Comparison of ENCODE assay signal across 12 cellular contexts in the genomic region with DNA sequence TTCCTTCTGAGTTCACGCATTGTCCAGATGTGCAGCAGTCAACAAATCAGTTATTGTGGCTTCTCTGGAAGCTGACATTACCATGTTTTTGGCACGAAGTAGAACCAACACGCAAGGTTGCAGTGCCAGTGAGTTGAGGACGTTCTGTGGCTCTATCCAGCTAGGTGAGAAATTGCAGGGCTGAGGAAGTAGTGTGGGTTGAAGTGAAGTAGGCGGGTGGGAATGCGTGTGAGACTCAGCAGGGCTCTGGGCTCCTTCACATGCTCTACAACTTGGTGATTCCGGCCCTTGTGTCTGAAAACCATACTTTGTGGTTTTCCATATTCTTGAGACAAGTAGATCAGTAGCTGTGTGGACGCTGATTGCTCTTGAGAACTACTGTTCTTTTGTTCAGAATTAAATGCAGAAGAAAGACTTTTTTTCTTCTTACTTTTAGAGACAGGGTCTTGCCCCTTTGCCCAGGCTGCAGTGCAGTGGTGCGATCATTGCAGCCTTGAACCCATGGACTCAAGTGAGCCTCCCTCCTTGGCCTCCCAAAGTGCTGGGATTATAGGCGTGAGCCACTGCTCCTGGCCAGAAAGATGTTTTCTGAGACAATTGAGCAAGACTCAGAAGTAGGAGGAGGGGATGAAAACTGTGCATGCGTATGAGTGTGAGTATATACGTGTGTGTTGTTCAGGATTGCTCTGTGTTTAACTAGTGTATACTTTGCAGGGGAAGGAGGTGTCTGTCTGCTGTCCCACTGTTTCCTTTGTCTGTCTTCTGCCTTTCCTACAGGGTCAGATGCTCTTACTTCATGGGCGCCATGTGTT. TPM values are rescaled to one million over a fixed set of nuclear protein-coding genes. Genes with fewer than 3 reads are reported as not detected.
DNase-seq lines count a peak whose midpoint lies in the region; TF ChIP-seq lines count a peak whose summit lies in the region.
"Had no signal": no experiment of that assay in that cellular context is flagged by ENCODE, and none has a peak within 500 bp of the region (broad histone marks: within the 10 kb centered on the region; RNA-seq: fewer than 3 reads in every experiment).

No MANE protein-coding gene starts in this region.

- H3K4me3 ChIP-seq in HAP-1 (no peak overlapping the region), hepatocyte (no peak overlapping the region)

- no peaks in the 10 kb centered on the region for H3K9me3 ChIP-seq in HAP-1
- H3K9me3 ChIP-seq in hepatocyte (ENCODE audit: low read depth) = no peaks in the 10 kb centered on the region

- H3K9me2 ChIP-seq in hepatocyte (replicated peaks; ENCODE audit: insufficient read depth) = no peaks in the 10 kb centered on the region

- no peak overlapping the region for H3K27ac ChIP-seq in hepatocyte
- H3K27ac ChIP-seq: epithelial cell of prostate had no signal

- H3K36me3 ChIP-seq in HAP-1 (replicated peaks) = no peaks in the 10 kb centered on the region
- no peaks in the 10 kb centered on the region for H3K36me3 ChIP-seq in hepatocyte (replicated peaks; ENCODE audit: insufficient read depth, low read depth)

- no peak overlapping the region for H2AFZ ChIP-seq in hepatocyte

- peaks cover 55% of the 10 kb centered on the region for H3K4me1 Mint-ChIP-seq in dendritic cell treated with granulocyte-macrophage colony-stimulating factor and Interleukin-4, amounts not matched to agents 40 ng/mL and 50 ng/mL, for 4 days (ENCODE audit: low read depth)

- no peaks in the 10 kb centered on the region for H3K27me3 ChIP-seq in HAP-1 (ENCODE audit: low read depth)
- no peaks in the 10 kb centered on the region for H3K27me3 ChIP-seq in hepatocyte

- TF ChIP-seq CTCF in hepatocyte (IDR thresholded peaks at IDR 0.05; ENCODE audit: poor library complexity) = no peak

- H4K20me1 ChIP-seq in hepatocyte (ENCODE audit: insufficient read depth, poor library complexity, severe bottlenecking) = peaks cover 79% of the 10 kb centered on the region

- peak; percentile 59 for DNase-seq in activated CD4-positive, alpha-beta T cell treated with anti-CD3 and anti-CD28 coated beads for 48 hours
- no peak for DNase-seq in activated CD4-positive, alpha-beta T cell treated with anti-CD3 and anti-CD28 coated beads, Interleukin-2, amount 50 U/mL, for 1 hour
- DNase-seq in Kasumi-1 (lab: John Stamatoyannopoulos, UW) = peak; percentile 23 to 46
- DNase-seq in stimulated activated naive CD4-positive, alpha-beta T cell treated with Interleukin-2 at 50 U/mL for 16 hours (lab: John Stamatoyannopoulos, UW) = peak; percentile 36
- no peak for DNase-seq in NCI-H128 (lab: John Stamatoyannopoulos, UW; ENCODE audit: unreplicated experiment)
- no peak for DNase-seq in HAP-1 (ENCODE audit: low spot score in 2 of 2)
- no peak for DNase-seq in hepatocyte (ENCODE audit: low spot score)
- DNase-seq: ACHN, left ventricle myocardium superior, NCI-H524 had no signal

- H3K36me3 Mint-ChIP-seq in dendritic cell treated with granulocyte-macrophage colony-stimulating factor and Interleukin-4, amounts not matched to agents 40 ng/mL and 50 ng/mL, for 4 days (ENCODE audit: low read depth) = peaks cover 11% of the 10 kb centered on the region

- in situ Hi-C loops in HAP-1 (cut with MboI; ENCODE audit: low sequenced_read_pairs) = no loop called here

- peak overlapping the region; percentile 6 for H3K4me3 Mint-ChIP-seq in dendritic cell treated with granulocyte-macrophage colony-stimulating factor and Interleukin-4, amounts not matched to agents 40 ng/mL and 50 ng/mL, for 4 days

- intact Hi-C loops in dendritic cell treated with granulocyte-macrophage colony-stimulating factor and Interleukin-4, amounts not matched to agents 40 ng/mL and 50 ng/mL, for 4 days (cut with micrococcal nuclease) = no loop called here

- H3K27me3 Mint-ChIP-seq in dendritic cell treated with granulocyte-macrophage colony-stimulating factor and Interleukin-4, amounts not matched to agents 40 ng/mL and 50 ng/mL, for 4 days = no peaks in the 10 kb centered on the region

- H3K9me3 Mint-ChIP-seq in dendritic cell treated with granulocyte-macrophage colony-stimulating factor and Interleukin-4, amounts not matched to agents 40 ng/mL and 50 ng/mL, for 4 days = no peaks in the 10 kb centered on the region

- WGBS in hepatocyte (ENCODE audit: low lambda C conversion rate, missing lambda C conversion rate) = 85% methylated on average over 13 of the region's 13 CpGs

- H3K4me1 ChIP-seq in HAP-1 (no peaks in the 10 kb centered on the region), hepatocyte (ENCODE audit: insufficient read depth) (peaks cover 18% of the 10 kb centered on the region)

- peak overlapping the region; percentile 71 for H3K27ac Mint-ChIP-seq in dendritic cell treated with granulocyte-macrophage colony-stimulating factor and Interleukin-4, amounts not matched to agents 40 ng/mL and 50 ng/mL, for 4 days

- H3K79me2 ChIP-seq in hepatocyte = peaks cover 100% of the 10 kb centered on the region

- H3K4me2 ChIP-seq in hepatocyte = no peak overlapping the region

RNA-seq across cellular contexts. Expression of gene GATAD2A, which starts 46.2 kb away (rescaled TPM):
- total RNA-seq in hepatocyte = 28.0 and 35.7 TPM in 2 replicates
- polyA plus RNA-seq in hepatocyte = 31.4 and 35.3 TPM in 2 replicates

Comparison
In these comparisons a context has a peak if more than half of its experiments do, and no peak if none do; other contexts are left out.
1. DNase-seq: peak in activated CD4-positive, alpha-beta T cell treated with anti-CD3 and anti-CD28 coated beads for 48 hours (single experiment), Kasumi-1 (2 of 2) and stimulated activated naive CD4-positive, alpha-beta T cell treated with Interleukin-2 at 50 U/mL for 16 hours (single experiment); none in activated CD4-positive, alpha-beta T cell treated with anti-CD3 and anti-CD28 coated beads, Interleukin-2, amount 50 U/mL, for 1 hour (single experiment), NCI-H128 (single experiment), HAP-1 (0 of 2) and hepatocyte (single experiment).